ENCODE assay signal across 8 cellular contexts in genomic region chr19:38686530-38686888, GRCh38. TPM values are rescaled to one million over a fixed set of nuclear protein-coding genes. Genes with fewer than 3 reads are reported as not detected.
A peak's percentile ranks its signal among the peaks of the same experiment; 100 is the strongest.
DNase-seq lines count a peak whose midpoint lies in the region; ATAC-seq, FAIRE-seq and TF ChIP-seq lines count a peak whose summit lies in the region.

No MANE protein-coding gene starts in this region.

- 84 to 87% methylated on average over 5 of the region's 5 CpGs for WGBS in pancreas, 2 donors

- TF ChIP-seq CTCF in GM10266 (IDR thresholded peaks at IDR 0.05; ENCODE audit: control insufficient read depth, insufficient read depth, low read depth, missing control alignments) (no peak), PC-3 (conservative IDR thresholded peaks at IDR 0.05; ENCODE audit: low read depth, low read length) (no peak), chondrocyte (IDR thresholded peaks at IDR 0.05) (no peak), pancreas (IDR thresholded peaks at IDR 0.05) (no peak)

- peak overlapping the region; percentile 98 for H3K9ac ChIP-seq in PC-3 (ENCODE audit: low read length)

- ATAC-seq in PC-3 (no peak), pancreas (no peak), GM21825 (IDR thresholded peaks at IDR 0.05; ENCODE audit: unreplicated experiment) (no peak), HG03457 (IDR thresholded peaks at IDR 0.05; ENCODE audit: unreplicated experiment) (no peak), GM19328 (IDR thresholded peaks at IDR 0.05; ENCODE audit: unreplicated experiment) (no peak)

- H3K27ac ChIP-seq in PC-3 (ENCODE audit: low read length), result peak overlapping the region; percentile 100
- peak overlapping the region; percentile 89 to 99 (median 96) for H3K27ac ChIP-seq in pancreas

- H3K4me1 ChIP-seq in PC-3 (ENCODE audit: insufficient read depth, low read length), result peaks cover 75% of the 10 kb centered on the region
- H3K4me1 ChIP-seq in pancreas, result peaks cover 43 to 69% (median 67%) of the 10 kb centered on the region in 3 donors

- POLR2A ChIA-PET in PC-3 (lab: Charles Lee; ENCODE audit: unreplicated experiment), result interaction anchor here (0.6 kb wide), 1 partner anchor 28 kb away, joined by 12 read pairs; no protein-coding TSS in a partner anchor

- peak overlapping the region; percentile 99 for H3K27ac Mint-ChIP-seq in chondrocyte (ENCODE audit: unreplicated experiment)

- H3K9me3 ChIP-seq in PC-3 (ENCODE audit: low read length) (no peaks in the 10 kb centered on the region), pancreas (no peaks in the 10 kb centered on the region)

- intact Hi-C loops in PC-3 (cut with micrococcal nuclease), result no loop called here
- intact Hi-C loops in pancreas (cut with DNase I), result no loop called here

- no peak for FAIRE-seq in pancreas (lab: Jason Lieb, UNC)

- no peaks in the 10 kb centered on the region for H4K20me1 ChIP-seq in PC-3 (ENCODE audit: low read length)

- H3K27me3 ChIP-seq in PC-3 (ENCODE audit: low read length), result no peaks in the 10 kb centered on the region
- no peaks in the 10 kb centered on the region for H3K27me3 ChIP-seq in pancreas

- H3K36me3 Mint-ChIP-seq in chondrocyte (ENCODE audit: low read depth), result peaks cover 22% of the 10 kb centered on the region

- no peaks in the 10 kb centered on the region for H3K9me2 ChIP-seq in PC-3 (replicated peaks; ENCODE audit: low read length)

- H3K4me3 ChIP-seq in PC-3 (ENCODE audit: low read length), result no peak overlapping the region
- H3K4me3 ChIP-seq in pancreas, result no peak overlapping the region

- H3K36me3 ChIP-seq in PC-3 (ENCODE audit: low read depth, low read length) (peaks cover 39% of the 10 kb centered on the region), pancreas (no peaks in the 10 kb centered on the region)

- CTCF ChIA-PET in PC-3 (lab: Charles Lee), result no interaction called here

- no peak overlapping the region for H2AFZ ChIP-seq in PC-3 (ENCODE audit: low read length)

- peak overlapping the region; percentile 83 for H3K4me2 ChIP-seq in PC-3 (ENCODE audit: low read length)

- DNase-seq in GM10266 (ENCODE audit: extremely low spot score) (peak; percentile 67), PC-3 (no peak), chondrocyte (ENCODE audit: low spot score) (no peak), pancreas (peak in 1 of 6 donors; percentile 49), ecto neural progenitor cell (ENCODE audit: low spot score) (no peak)

- peaks cover 85% of the 10 kb centered on the region for H3K79me2 ChIP-seq in PC-3 (ENCODE audit: low read length)

- H3K27me3 Mint-ChIP-seq in chondrocyte (ENCODE audit: low read depth), result no peaks in the 10 kb centered on the region

- peaks cover 11% of the 10 kb centered on the region for H3F3A ChIP-seq in PC-3 (ENCODE audit: low read length, unreplicated experiment)

- H3K4me1 Mint-ChIP-seq in chondrocyte (ENCODE audit: low read depth), result peaks cover 91% of the 10 kb centered on the region

- peaks cover 2% of the 10 kb centered on the region for H3K9me3 Mint-ChIP-seq in chondrocyte (ENCODE audit: low read depth)

- BruUV-seq in PC-3 (replicated peaks; lab: Mats Ljungman, UMichigan), result no TSS peak

- no peak overlapping the region for H3K4me3 Mint-ChIP-seq in chondrocyte (ENCODE audit: unreplicated experiment)

RNA-seq across cellular contexts. Expression of gene ACTN4, which starts 39.1 kb away (rescaled TPM):
- total RNA-seq in PC-3 (2014; rRNA removed) (382 and 397 TPM in 2 replicates), chondrocyte (641 to 921 TPM (median 917 TPM) in 3 replicates), pancreas (100 to 1,000 TPM; 137 to 284 (median 189) TPM)
- polyA plus RNA-seq in pancreas, result 100 to 1,000 TPM in 1 of 2 donors, 10 to 100 TPM in 1; 98.2 to 195 TPM

RNA-seq across cellular contexts. Expression of gene CAPN12, which starts 57.8 kb away (rescaled TPM):
- total RNA-seq in PC-3 (2014; rRNA removed), result 3.8 and 5.5 TPM in 2 replicates
- 0.40 to 0.44 TPM (median 0.44 TPM) in 3 replicates for total RNA-seq in chondrocyte
- 1 to 10 TPM; 2.3 to 8.8 (median 7.1) TPM for total RNA-seq in pancreas
- 10 to 100 TPM; 40.4 to 46.3 TPM for polyA plus RNA-seq in pancreas
